In genomic region chr3:7750296-7750695, GRCh38 we compare ENCODE assay signal across 23 cellular contexts.
DNase-seq lines count a peak whose midpoint lies in the region; TF ChIP-seq lines count a peak whose summit lies in the region.
"Had no signal": no experiment of that assay in that cellular context is flagged by ENCODE, and none has a peak within 500 bp of the region (broad histone marks: within the 10 kb centered on the region; RNA-seq: fewer than 3 reads in every experiment).

No MANE protein-coding gene starts in this region.

- intact Hi-C loops in left ventricle myocardium inferior (cut with micrococcal nuclease): no loop called here

- H3K4me1 ChIP-seq in left ventricle myocardium inferior: no peaks in the 10 kb centered on the region
- H3K4me1 ChIP-seq: BE2C, BLaER1 had no signal

- H3K27me3 ChIP-seq in left ventricle myocardium inferior (ENCODE audit: low read depth): peaks cover 4% of the 10 kb centered on the region
- H3K27me3 ChIP-seq: BE2C, BLaER1 had no signal

- peak; percentile 48 for DNase-seq in globus pallidus (ENCODE audit: low spot score)
- DNase-seq in medulla oblongata (ENCODE audit: extremely low spot score): peak; percentile 29
- DNase-seq in superior temporal gyrus (ENCODE audit: extremely low spot score): peak; percentile 70
- DNase-seq in activated gamma-delta T cell (lab: John Stamatoyannopoulos, UW): no peak
- no peak for DNase-seq in stimulated activated naive CD4-positive, alpha-beta T cell (lab: John Stamatoyannopoulos, UW)
- DNase-seq in left ventricle myocardium inferior: no peak
- DNase-seq: 8988T; ACHN; BE2C; C1 segment of cervical spinal cord; CD4-positive, alpha-beta memory T cell; CD4-positive, CD25-positive, alpha-beta regulatory T cell; CD8-positive, alpha-beta memory T cell; COR-L47; DMS 273 treated with DMSO at 0.1 percent for 48 hours; DMS153; DMS53; DMS79; DND-41; EL; GDM1 had no signal

- no peak overlapping the region for H3K27ac ChIP-seq in left ventricle myocardium inferior (replicated peaks)
- H3K27ac ChIP-seq: BLaER1 had no signal

- TF ChIP-seq CTCF in left ventricle myocardium inferior (IDR thresholded peaks at IDR 0.05; ENCODE audit: borderline replicate concordance): no peak

- H3K4me3 ChIP-seq in left ventricle myocardium inferior: no peak overlapping the region
- H3K4me3 ChIP-seq: BLaER1, GM12878 had no signal

- no peaks in the 10 kb centered on the region for H3K36me3 ChIP-seq in left ventricle myocardium inferior
- H3K36me3 ChIP-seq: BE2C, BLaER1 had no signal

- H3K9me3 ChIP-seq in left ventricle myocardium inferior (replicated peaks): no peaks in the 10 kb centered on the region
- H3K9me3 ChIP-seq: BE2C, BLaER1 had no signal

Comparison
In these comparisons a context has a peak if more than half of its experiments do, and no peak if none do; other contexts are left out.
1. DNase-seq: peak in globus pallidus (single experiment), medulla oblongata (single experiment) and superior temporal gyrus (single experiment); none in activated gamma-delta T cell (single experiment), stimulated activated naive CD4-positive, alpha-beta T cell (0 of 6) and left ventricle myocardium inferior (single experiment).